In the genomic region with DNA sequence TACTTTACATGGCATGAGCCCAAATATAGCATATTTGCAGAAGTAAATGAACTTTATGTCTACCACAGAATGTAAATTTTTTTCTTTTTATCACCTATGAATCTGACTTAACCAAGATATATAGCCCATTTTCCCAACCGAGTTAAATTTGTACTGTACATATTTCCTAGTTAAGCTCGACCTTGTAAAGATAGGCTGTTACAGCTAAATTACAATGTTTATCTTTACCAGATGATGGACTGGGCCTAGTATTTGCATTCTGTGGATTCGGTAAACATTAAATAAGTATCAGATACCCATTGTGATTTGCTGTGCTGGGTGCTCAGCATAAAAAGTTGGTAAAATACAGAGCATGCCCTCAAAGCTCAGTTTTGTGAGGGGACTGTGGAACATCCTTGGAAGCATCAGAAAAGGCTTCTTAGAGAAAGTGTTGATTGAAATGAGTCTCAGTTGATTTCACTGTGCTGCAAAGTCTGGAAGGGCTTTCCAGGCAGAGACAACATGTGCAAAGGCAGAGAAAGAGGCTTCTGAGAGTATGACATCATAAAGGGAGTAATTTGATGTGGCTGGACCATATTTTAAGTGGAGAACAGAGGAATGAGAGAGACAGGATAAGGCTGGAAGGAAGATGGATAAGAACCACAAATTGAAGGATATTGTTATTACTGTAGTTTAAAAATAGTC, we compare ENCODE assay signal across 16 cellular contexts. TPM values are rescaled to one million over a fixed set of nuclear protein-coding genes. Genes with fewer than 3 reads are reported as not detected.
DNase-seq lines count a peak whose midpoint lies in the region; ATAC-seq and TF ChIP-seq lines count a peak whose summit lies in the region.
"Had no signal": no experiment of that assay in that cellular context is flagged by ENCODE, and none has a peak within 500 bp of the region (broad histone marks: within the 10 kb centered on the region; RNA-seq: fewer than 3 reads in every experiment).

No MANE protein-coding gene starts in this region.

- intact Hi-C loops in activated CD4-positive, alpha-beta memory T cell treated with anti-CD3 and anti-CD28 coated beads for 36 hours (cut with micrococcal nuclease): no loop called here

- peaks cover 27% of the 10 kb centered on the region for H3K36me3 Mint-ChIP-seq in activated CD4-positive, alpha-beta memory T cell treated with anti-CD3 and anti-CD28 coated beads for 36 hours
- peaks cover 63% of the 10 kb centered on the region for H3K36me3 Mint-ChIP-seq in activated CD4-positive, alpha-beta memory T cell treated with anti-CD3 and anti-CD28 coated beads, Interleukin-2, amount 10 ng/mL, durations not matched to agents 7 days and 5 days (ENCODE audit: low read depth)
- H3K36me3 Mint-ChIP-seq in naive thymus-derived CD8-positive, alpha-beta T cell: peaks cover 0 to 90% (median 21%) of the 10 kb centered on the region in 3 donors

- H3K27ac Mint-ChIP-seq in activated CD4-positive, alpha-beta memory T cell treated with anti-CD3 and anti-CD28 coated beads for 36 hours: peak overlapping the region; percentile 38
- no peak overlapping the region for H3K27ac Mint-ChIP-seq in activated CD4-positive, alpha-beta memory T cell treated with anti-CD3 and anti-CD28 coated beads, Interleukin-2, amount 10 ng/mL, durations not matched to agents 7 days and 5 days
- peak overlapping the region in 6 of 10 donors; percentile 2 to 64 (median 50) for H3K27ac Mint-ChIP-seq in naive thymus-derived CD8-positive, alpha-beta T cell

- CTCF ChIA-PET in activated CD4-positive, alpha-beta memory T cell treated with anti-CD3 and anti-CD28 coated beads for 36 hours (lab: Charles Lee): interaction anchor here (1.7 kb wide), 1 partner anchor 17 kb away, joined by 3 read pairs; no protein-coding TSS in a partner anchor
- CTCF ChIA-PET in activated CD4-positive, alpha-beta memory T cell treated with anti-CD3 and anti-CD28 coated beads, Interleukin-2, amount 10 ng/mL, durations not matched to agents 7 days and 5 days (lab: Charles Lee): no interaction called here
- CTCF ChIA-PET in HEK293 (lab: Yijun Ruan, JAX): interaction anchor here (0.6 to 1.2 kb wide), 4 partner anchors 15 to 205 kb away, joined by 3 to 5 read pairs (median 4); no protein-coding TSS in a partner anchor

- H3K4me3 Mint-ChIP-seq in activated CD4-positive, alpha-beta memory T cell treated with anti-CD3 and anti-CD28 coated beads for 36 hours: no peak overlapping the region
- no peak overlapping the region for H3K4me3 Mint-ChIP-seq in activated CD4-positive, alpha-beta memory T cell treated with anti-CD3 and anti-CD28 coated beads, Interleukin-2, amount 10 ng/mL, durations not matched to agents 7 days and 5 days
- H3K4me3 Mint-ChIP-seq in naive thymus-derived CD8-positive, alpha-beta T cell: no peak overlapping the region

- H3K36me3 ChIP-seq in HEK293 (ENCODE audit: control insufficient read depth in 2 of 2, insufficient read depth in 1 of 2, low read length in 2 of 2): peaks cover 81 to 88% of the 10 kb centered on the region in 2 experiments
- H3K36me3 ChIP-seq: uterus had no signal

- no peaks in the 10 kb centered on the region for H3K27me3 Mint-ChIP-seq in activated CD4-positive, alpha-beta memory T cell treated with anti-CD3 and anti-CD28 coated beads for 36 hours
- H3K27me3 Mint-ChIP-seq in activated CD4-positive, alpha-beta memory T cell treated with anti-CD3 and anti-CD28 coated beads, Interleukin-2, amount 10 ng/mL, durations not matched to agents 7 days and 5 days: no peaks in the 10 kb centered on the region
- no peaks in the 10 kb centered on the region for H3K27me3 Mint-ChIP-seq in naive thymus-derived CD8-positive, alpha-beta T cell

- no peaks in the 10 kb centered on the region for H3K9me3 Mint-ChIP-seq in activated CD4-positive, alpha-beta memory T cell treated with anti-CD3 and anti-CD28 coated beads for 36 hours
- no peaks in the 10 kb centered on the region for H3K9me3 Mint-ChIP-seq in activated CD4-positive, alpha-beta memory T cell treated with anti-CD3 and anti-CD28 coated beads, Interleukin-2, amount 10 ng/mL, durations not matched to agents 7 days and 5 days
- H3K9me3 Mint-ChIP-seq in naive thymus-derived CD8-positive, alpha-beta T cell: no peaks in the 10 kb centered on the region

- no peak overlapping the region for H3K27ac ChIP-seq in HEK293 (ENCODE audit: extremely low read depth, low read depth, low read length)
- H3K27ac ChIP-seq: left ventricle myocardium inferior, Peyer's patch, sigmoid colon, SK-N-MC, uterus had no signal

- TF ChIP-seq CTCF in HEK293 (tag by site-specific recombination; IDR thresholded peaks at IDR 0.05): no peak

- no peak for DNase-seq in activated CD4-positive, alpha-beta memory T cell treated with anti-CD3 and anti-CD28 coated beads for 36 hours
- DNase-seq in activated CD4-positive, alpha-beta memory T cell treated with anti-CD3 and anti-CD28 coated beads, Interleukin-2, amount 10 ng/mL, durations not matched to agents 7 days and 5 days: no peak
- peak; percentile 11 for DNase-seq in astrocyte of the hippocampus (ENCODE audit: low read depth, low spot score)
- DNase-seq in naive thymus-derived CD8-positive, alpha-beta T cell: no peak
- DNase-seq in iPS-NIHi11 (ENCODE audit: low spot score): no peak
- DNase-seq: activated CD4-positive, alpha-beta T cell treated with anti-CD3 and anti-CD28 coated beads, Interleukin-2, amount 50 U/mL, for 4 hours; left ventricle myocardium inferior; NCI-H2081 treated with DMSO at 0.1 percent for 48 hours; Peyer's patch; sigmoid colon; stimulated activated CD4-positive, alpha-beta T cell treated with anti-CD3 and anti-CD28 coated beads, Interleukin-2, amount 100 ng/mL, for 48 hours; uterus had no signal

- no peaks in the 10 kb centered on the region for H3K9me3 ChIP-seq in HEK293 (ENCODE audit: control insufficient read depth, insufficient read depth, low read depth, low read length)
- H3K9me3 ChIP-seq: left ventricle myocardium inferior, Peyer's patch, sigmoid colon, uterus had no signal

- H3K4me1 ChIP-seq in HEK293 (ENCODE audit: control insufficient read depth, insufficient read depth, low read length): no peaks in the 10 kb centered on the region
- H3K4me1 ChIP-seq: left ventricle myocardium inferior, Peyer's patch, sigmoid colon, uterus had no signal

- peaks cover 10% of the 10 kb centered on the region for H3K4me1 Mint-ChIP-seq in activated CD4-positive, alpha-beta memory T cell treated with anti-CD3 and anti-CD28 coated beads for 36 hours (ENCODE audit: low read depth)
- H3K4me1 Mint-ChIP-seq in activated CD4-positive, alpha-beta memory T cell treated with anti-CD3 and anti-CD28 coated beads, Interleukin-2, amount 10 ng/mL, durations not matched to agents 7 days and 5 days: peaks cover 7% of the 10 kb centered on the region
- H3K4me1 Mint-ChIP-seq in naive thymus-derived CD8-positive, alpha-beta T cell: peaks cover 3 to 12% (median 6%) of the 10 kb centered on the region in 4 donors

- POLR2A ChIA-PET in activated CD4-positive, alpha-beta memory T cell treated with anti-CD3 and anti-CD28 coated beads for 36 hours (lab: Charles Lee): no interaction called here
- POLR2A ChIA-PET in activated CD4-positive, alpha-beta memory T cell treated with anti-CD3 and anti-CD28 coated beads, Interleukin-2, amount 10 ng/mL, durations not matched to agents 7 days and 5 days (lab: Charles Lee): interaction anchor here (2.1 kb wide), 1 partner anchor 11 kb away, joined by 4 read pairs; no protein-coding TSS in a partner anchor
- POLR2A ChIA-PET in HEK293 (lab: Yijun Ruan, JAX): no interaction called here
- POLR2A ChIA-PET in naive thymus-derived CD8-positive, alpha-beta T cell (lab: Charles Lee): interaction anchor here (1.2 kb wide), 1 partner anchor 25 kb away, joined by 4 read pairs; no protein-coding TSS in a partner anchor

- no peak for ATAC-seq in naive thymus-derived CD8-positive, alpha-beta T cell
- no peak for ATAC-seq in HG03196 (IDR thresholded peaks at IDR 0.05; ENCODE audit: unreplicated experiment)
- ATAC-seq in GM21723 (IDR thresholded peaks at IDR 0.05; ENCODE audit: unreplicated experiment): no peak

- no peak overlapping the region for H3K4me3 ChIP-seq in HEK293 (ENCODE audit: low read depth, low read length)
- H3K4me3 ChIP-seq: left ventricle myocardium inferior, Peyer's patch, sigmoid colon, SK-N-MC, uterus had no signal

TF ChIP-seq in HEK293, 187 proteins besides CTCF, POLR2A, EP300 and RAD21 (continues in another document):
- no peak for TF ChIP-seq ZNF16 (tag by site-specific recombination; IDR thresholded peaks at IDR 0.05; ENCODE audit: low read depth)
- no peak for TF ChIP-seq ZNF292 (tag by site-specific recombination; IDR thresholded peaks at IDR 0.05; ENCODE audit: borderline replicate concordance, low read depth)
- TF ChIP-seq MEIS1 (CRISPR knock-in tag; IDR thresholded peaks at IDR 0.05; ENCODE audit: borderline replicate concordance): no peak
- no peak for TF ChIP-seq ZNF76 (tag by site-specific recombination; IDR thresholded peaks at IDR 0.05; ENCODE audit: borderline replicate concordance, low read depth)
- peak; percentile 71; the same call in 1 of the 2 replicates for TF ChIP-seq PRDM6 (tag by site-specific recombination; IDR thresholded peaks at IDR 0.05)
- no peak for TF ChIP-seq ZNF121 (tag by site-specific recombination; IDR thresholded peaks at IDR 0.05)

RNA-seq across cellular contexts. Expression of gene MORC3, which starts 27.4 kb away (rescaled TPM):
- total RNA-seq in activated CD4-positive, alpha-beta memory T cell treated with anti-CD3 and anti-CD28 coated beads for 36 hours: 10 to 100 TPM; 27.7 to 30.0 TPM
- total RNA-seq in activated CD4-positive, alpha-beta memory T cell treated with anti-CD3 and anti-CD28 coated beads, Interleukin-2, amount 10 ng/mL, durations not matched to agents 7 days and 5 days: 10 to 100 TPM; 43.6 to 44.3 TPM
- total RNA-seq in naive thymus-derived CD8-positive, alpha-beta T cell: 10 to 100 TPM; 80.7 to 93.6 TPM
- 10 to 100 TPM; 21.6 to 30.3 (median 27.7) TPM for polyA plus RNA-seq in naive thymus-derived CD8-positive, alpha-beta T cell

RNA-seq across cellular contexts. Expression of gene CHAF1B, which starts 37.8 kb away (rescaled TPM):
- total RNA-seq in activated CD4-positive, alpha-beta memory T cell treated with anti-CD3 and anti-CD28 coated beads for 36 hours: 10 to 100 TPM; 28.9 to 31.2 TPM
- total RNA-seq in activated CD4-positive, alpha-beta memory T cell treated with anti-CD3 and anti-CD28 coated beads, Interleukin-2, amount 10 ng/mL, durations not matched to agents 7 days and 5 days: 10 to 100 TPM; 18.8 to 23.9 TPM
- total RNA-seq in naive thymus-derived CD8-positive, alpha-beta T cell: 1 to 10 TPM; 1.8 to 2.6 TPM
- polyA plus RNA-seq in naive thymus-derived CD8-positive, alpha-beta T cell: 1 to 10 TPM in 1 of 3 donors, under 1 TPM in 2; 0.65 to 1.1 (median 0.74) TPM

Comparison
In these comparisons a context has a peak if more than half of its experiments do, and no peak if none do; other contexts are left out.
1. POLR2A ChIA-PET loops: an anchor here in activated CD4-positive, alpha-beta memory T cell treated with anti-CD3 and anti-CD28 coated beads, Interleukin-2, amount 10 ng/mL, durations not matched to agents 7 days and 5 days (2.1 kb wide) and naive thymus-derived CD8-positive, alpha-beta T cell (1.2 kb wide); none called in activated CD4-positive, alpha-beta memory T cell treated with anti-CD3 and anti-CD28 coated beads for 36 hours and HEK293.
2. RNA of gene CHAF1B, which starts 37.8 kb away (total RNA-seq): 28.9 to 31.2 TPM in activated CD4-positive, alpha-beta memory T cell treated with anti-CD3 and anti-CD28 coated beads for 36 hours and 18.8 to 23.9 TPM in activated CD4-positive, alpha-beta memory T cell treated with anti-CD3 and anti-CD28 coated beads, Interleukin-2, amount 10 ng/mL, durations not matched to agents 7 days and 5 days; 1.8 to 2.6 TPM in naive thymus-derived CD8-positive, alpha-beta T cell; every median in the first group is over 4 times any median in the second.